ENCODE assay signal across 13 cellular contexts in the genomic region with DNA sequence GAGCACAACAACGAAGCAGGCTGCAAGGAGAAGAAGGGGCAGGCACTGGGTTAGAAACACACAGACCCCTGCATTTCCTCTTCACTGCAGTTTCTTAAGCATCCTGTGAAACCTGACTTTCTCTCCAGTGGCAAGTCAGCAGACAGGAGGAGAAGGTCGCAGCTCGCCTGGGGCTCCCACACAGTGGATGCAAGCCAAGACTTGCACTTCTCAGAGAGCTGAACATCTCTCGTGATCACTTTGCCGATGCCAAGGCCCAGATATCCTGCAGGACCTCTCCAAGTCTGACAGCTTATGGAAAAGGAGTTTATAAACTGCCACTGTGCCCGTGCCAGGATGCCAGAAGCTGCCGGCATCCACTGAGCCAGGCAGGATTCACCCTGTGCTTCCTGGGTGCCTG. TPM values are rescaled to one million over a fixed set of nuclear protein-coding genes. Genes with fewer than 3 reads are reported as not detected.
A peak's percentile ranks its signal among the peaks of the same experiment; 100 is the strongest.
DNase-seq lines count a peak whose midpoint lies in the region; ATAC-seq, FAIRE-seq and TF ChIP-seq lines count a peak whose summit lies in the region.
"Had no signal": no experiment of that assay in that cellular context is flagged by ENCODE, and none has a peak within 500 bp of the region (broad histone marks: within the 10 kb centered on the region; RNA-seq: fewer than 3 reads in every experiment).

No MANE protein-coding gene starts in this region.

- peak overlapping the region; percentile 75 for H3K4me3 Mint-ChIP-seq in activated naive CD8-positive, alpha-beta T cell treated with anti-CD3 and anti-CD28 coated beads, Interleukin-2, amount 50 U/mL, for 24 hours
- H3K4me3 Mint-ChIP-seq: activated B cell treated with CpG ODN at 0.5 μM for 24 hours had no signal

- H3K9me3 Mint-ChIP-seq in activated naive CD8-positive, alpha-beta T cell treated with anti-CD3 and anti-CD28 coated beads, Interleukin-2, amount 50 U/mL, for 24 hours, result no peaks in the 10 kb centered on the region
- H3K9me3 Mint-ChIP-seq: activated B cell treated with CpG ODN at 0.5 μM for 24 hours, naive B cell had no signal

- H3K9me2 ChIP-seq in Karpas-422 (replicated peaks; ENCODE audit: insufficient read depth, low read length), result no peaks in the 10 kb centered on the region

- H2AFZ ChIP-seq in Karpas-422 (ENCODE audit: low read length), result no peak overlapping the region
- H2AFZ ChIP-seq: PC-9 had no signal

- no peaks in the 10 kb centered on the region for H3K27me3 Mint-ChIP-seq in activated naive CD8-positive, alpha-beta T cell treated with anti-CD3 and anti-CD28 coated beads, Interleukin-2, amount 50 U/mL, for 24 hours
- H3K27me3 Mint-ChIP-seq: naive B cell had no signal

- H3K4me1 Mint-ChIP-seq in activated naive CD8-positive, alpha-beta T cell treated with anti-CD3 and anti-CD28 coated beads, Interleukin-2, amount 50 U/mL, for 24 hours, result peaks cover 83% of the 10 kb centered on the region

- H3K9ac ChIP-seq in BLaER1 treated with 17β-estradiol and CSF1 and Interleukin-3, amounts not matched to agents 10 nM and 100 nM, result peak overlapping the region; percentile 65 to 80 (median 76)
- H3K9ac ChIP-seq in Karpas-422 (ENCODE audit: low read length), result peak overlapping the region; percentile 75

- H3K4me2 ChIP-seq in BLaER1 treated with 17β-estradiol and CSF1 and Interleukin-3, amounts not matched to agents 10 nM and 100 nM, result peak overlapping the region; percentile 75 to 91 (median 83)
- H3K4me2 ChIP-seq in Karpas-422 (ENCODE audit: low read depth, low read length, poor library complexity, severe bottlenecking), result peak overlapping the region; percentile 79
- H3K4me2 ChIP-seq: PC-9, smooth muscle cell had no signal

- no peak for TF ChIP-seq POLR2A in GM12892 (IDR thresholded peaks at IDR 0.05; ENCODE audit: low read depth, low read length)

- intact Hi-C loops in right cardiac atrium (cut with DNase I), result no loop called here

- no peaks in the 10 kb centered on the region for H3K36me3 Mint-ChIP-seq in activated naive CD8-positive, alpha-beta T cell treated with anti-CD3 and anti-CD28 coated beads, Interleukin-2, amount 50 U/mL, for 24 hours (ENCODE audit: low read depth)
- H3K36me3 Mint-ChIP-seq: naive B cell had no signal

- H3K4me1 ChIP-seq in BLaER1 treated with 17β-estradiol and CSF1 and Interleukin-3, amounts not matched to agents 10 nM and 100 nM, result peaks cover 67 to 99% (median 84%) of the 10 kb centered on the region in 10 experiments
- peaks cover 100% of the 10 kb centered on the region for H3K4me1 ChIP-seq in Karpas-422 (ENCODE audit: low read length)
- peaks cover 4% of the 10 kb centered on the region for H3K4me1 ChIP-seq in right cardiac atrium (ENCODE audit: control insufficient read depth, insufficient read depth, low read length)

- H3K4me3 ChIP-seq in BLaER1 treated with 17β-estradiol and CSF1 and Interleukin-3, amounts not matched to agents 10 nM and 100 nM, result peak overlapping the region in 2 of 10 experiments; percentile 0 to 10; a peak in 2 of 20 replicates
- H3K4me3 ChIP-seq in Karpas-422 (ENCODE audit: low read length), result peak overlapping the region; percentile 50
- no peak overlapping the region for H3K4me3 ChIP-seq in right cardiac atrium (ENCODE audit: low read length)
- H3K4me3 ChIP-seq: PC-9, smooth muscle cell had no signal

- H3K27me3 ChIP-seq in BLaER1 treated with 17β-estradiol and CSF1 and Interleukin-3, amounts not matched to agents 10 nM and 100 nM, result no peaks in the 10 kb centered on the region
- H3K27me3 ChIP-seq in Karpas-422 (ENCODE audit: low read length) (no peaks in the 10 kb centered on the region), right cardiac atrium (ENCODE audit: control insufficient read depth, insufficient read depth) (no peaks in the 10 kb centered on the region)

- no peaks in the 10 kb centered on the region for H4K20me1 ChIP-seq in BLaER1 treated with 17β-estradiol and CSF1 and Interleukin-3, amounts not matched to agents 10 nM and 100 nM
- no peaks in the 10 kb centered on the region for H4K20me1 ChIP-seq in Karpas-422 (ENCODE audit: insufficient read depth, low read depth, low read length)

- DNase-seq in Karpas-422, result peak; percentile 66
- no peak for DNase-seq in activated naive CD8-positive, alpha-beta T cell treated with anti-CD3 and anti-CD28 coated beads, Interleukin-2, amount 50 U/mL, for 24 hours
- peak; percentile 62 to 84 (median 81) for DNase-seq in right cardiac atrium
- no peak for DNase-seq in hippocampal formation (lab: John Stamatoyannopoulos, UW)
- no peak for DNase-seq in stimulated activated naive CD4-positive, alpha-beta T cell treated with Interleukin-2 at 50 U/mL for 16 hours (lab: John Stamatoyannopoulos, UW)
- no peak for DNase-seq in GM12892 (ENCODE audit: insufficient read length)
- DNase-seq: activated B cell treated with CpG ODN at 0.5 μM for 24 hours, naive B cell, NCI-H187 treated with DMSO at 0.1 percent for 48 hours, PC-9 had no signal

- H3K27ac Mint-ChIP-seq in activated naive CD8-positive, alpha-beta T cell treated with anti-CD3 and anti-CD28 coated beads, Interleukin-2, amount 50 U/mL, for 24 hours, result peak overlapping the region; percentile 96
- H3K27ac Mint-ChIP-seq: activated B cell treated with CpG ODN at 0.5 μM for 24 hours had no signal

- no peaks in the 10 kb centered on the region for H3K79me2 ChIP-seq in Karpas-422 (ENCODE audit: low read length)

- no peaks in the 10 kb centered on the region for H3K36me3 ChIP-seq in BLaER1 treated with 17β-estradiol and CSF1 and Interleukin-3, amounts not matched to agents 10 nM and 100 nM
- H3K36me3 ChIP-seq in Karpas-422 (ENCODE audit: insufficient read depth, low read length), result no peaks in the 10 kb centered on the region

- WGBS in right cardiac atrium, result 11% methylated on average over 7 of the region's 7 CpGs

- no peaks in the 10 kb centered on the region for H3K9me3 ChIP-seq in BLaER1 treated with 17β-estradiol and CSF1 and Interleukin-3, amounts not matched to agents 10 nM and 100 nM (replicated peaks in 1 of 11)
- H3K9me3 ChIP-seq in Karpas-422 (ENCODE audit: low read length), result no peaks in the 10 kb centered on the region
- no peaks in the 10 kb centered on the region for H3K9me3 ChIP-seq in right cardiac atrium (ENCODE audit: control insufficient read depth, low read length)

- ATAC-seq in activated naive CD8-positive, alpha-beta T cell treated with anti-CD3 and anti-CD28 coated beads, Interleukin-2, amount 50 U/mL, for 24 hours, result no peak
- ATAC-seq in right cardiac atrium (peak; percentile 78 to 83), HG02571 (IDR thresholded peaks at IDR 0.05; ENCODE audit: unreplicated experiment) (no peak)

- no peak for FAIRE-seq in GM12892 (lab: Jason Lieb, UNC)

- H3K27ac ChIP-seq in BLaER1 treated with 17β-estradiol and CSF1 and Interleukin-3, amounts not matched to agents 10 nM and 100 nM, result peak overlapping the region; percentile 67 to 93 (median 88)
- peak overlapping the region; percentile 99 for H3K27ac ChIP-seq in Karpas-422 (ENCODE audit: low read length)
- peak overlapping the region; percentile 86 for H3K27ac ChIP-seq in right cardiac atrium (ENCODE audit: low read length)
- H3K27ac ChIP-seq: PC-9 had no signal

RNA-seq across cellular contexts. Expression of gene TMEM272, which starts 18.4 kb away (rescaled TPM):
- total RNA-seq in Karpas-422 (2014; rRNA removed; shearing (Covaris generic); ENCODE audit: low replicate concordance), result 0.15 TPM in 1 of 2 replicates, not detected in the other
- 1 to 10 TPM; 2.7 to 8.2 (median 4.7) TPM for total RNA-seq in right cardiac atrium
- 3.4 TPM for polyA plus RNA-seq in right cardiac atrium
- polyA plus RNA-seq in GM12892 (2012; ENCODE audit: missing spikeins), result 0.06 TPM
- total RNA-seq: activated B cell treated with CpG ODN at 0.5 μM for 24 hours, PC-9 had no signal

RNA-seq across cellular contexts. Expression of gene DHRS12, which starts 22.6 kb away (rescaled TPM):
- total RNA-seq in Karpas-422 (2014; rRNA removed; shearing (Covaris generic); ENCODE audit: low replicate concordance), result 9.7 and 10.9 TPM in 2 replicates
- 10 to 100 TPM; 11.1 to 13.6 (median 12.2) TPM for total RNA-seq in right cardiac atrium
- polyA plus RNA-seq in right cardiac atrium, result 16.5 TPM
- 6.2 TPM for polyA plus RNA-seq in GM12892 (2012; ENCODE audit: missing spikeins)

RNA-seq across cellular contexts. Expression of gene CCDC70, which starts 35.2 kb away (rescaled TPM):
- total RNA-seq in Karpas-422 (2014; rRNA removed; shearing (Covaris generic); ENCODE audit: low replicate concordance), result not detected in 2 replicates
- total RNA-seq in right cardiac atrium, result not detected
- polyA plus RNA-seq in right cardiac atrium, result 0.07 TPM
- not detected for polyA plus RNA-seq in GM12892 (2012; ENCODE audit: missing spikeins)
- total RNA-seq: activated B cell treated with CpG ODN at 0.5 μM for 24 hours, PC-9, smooth muscle cell had no signal
- polyA plus RNA-seq: smooth muscle cell had no signal

Comparison
In these comparisons a context has a peak if more than half of its experiments do, and no peak if none do; other contexts are left out.
1. DNase-seq: peak in Karpas-422 (single experiment) and right cardiac atrium (3 of 3); none in activated naive CD8-positive, alpha-beta T cell treated with anti-CD3 and anti-CD28 coated beads, Interleukin-2, amount 50 U/mL, for 24 hours (single experiment), hippocampal formation (0 of 2), stimulated activated naive CD4-positive, alpha-beta T cell treated with Interleukin-2 at 50 U/mL for 16 hours (single experiment) and GM12892 (single experiment).
2. ATAC-seq: peak in right cardiac atrium (2 of 2); none in activated naive CD8-positive, alpha-beta T cell treated with anti-CD3 and anti-CD28 coated beads, Interleukin-2, amount 50 U/mL, for 24 hours (single experiment) and HG02571 (single experiment).
3. Peak in every context shown above with its lines, with median percentiles within 50 percentile points of each other: H3K27ac ChIP-seq.